Comparison of ENCODE assay signal across 8 cellular contexts in the genomic region with DNA sequence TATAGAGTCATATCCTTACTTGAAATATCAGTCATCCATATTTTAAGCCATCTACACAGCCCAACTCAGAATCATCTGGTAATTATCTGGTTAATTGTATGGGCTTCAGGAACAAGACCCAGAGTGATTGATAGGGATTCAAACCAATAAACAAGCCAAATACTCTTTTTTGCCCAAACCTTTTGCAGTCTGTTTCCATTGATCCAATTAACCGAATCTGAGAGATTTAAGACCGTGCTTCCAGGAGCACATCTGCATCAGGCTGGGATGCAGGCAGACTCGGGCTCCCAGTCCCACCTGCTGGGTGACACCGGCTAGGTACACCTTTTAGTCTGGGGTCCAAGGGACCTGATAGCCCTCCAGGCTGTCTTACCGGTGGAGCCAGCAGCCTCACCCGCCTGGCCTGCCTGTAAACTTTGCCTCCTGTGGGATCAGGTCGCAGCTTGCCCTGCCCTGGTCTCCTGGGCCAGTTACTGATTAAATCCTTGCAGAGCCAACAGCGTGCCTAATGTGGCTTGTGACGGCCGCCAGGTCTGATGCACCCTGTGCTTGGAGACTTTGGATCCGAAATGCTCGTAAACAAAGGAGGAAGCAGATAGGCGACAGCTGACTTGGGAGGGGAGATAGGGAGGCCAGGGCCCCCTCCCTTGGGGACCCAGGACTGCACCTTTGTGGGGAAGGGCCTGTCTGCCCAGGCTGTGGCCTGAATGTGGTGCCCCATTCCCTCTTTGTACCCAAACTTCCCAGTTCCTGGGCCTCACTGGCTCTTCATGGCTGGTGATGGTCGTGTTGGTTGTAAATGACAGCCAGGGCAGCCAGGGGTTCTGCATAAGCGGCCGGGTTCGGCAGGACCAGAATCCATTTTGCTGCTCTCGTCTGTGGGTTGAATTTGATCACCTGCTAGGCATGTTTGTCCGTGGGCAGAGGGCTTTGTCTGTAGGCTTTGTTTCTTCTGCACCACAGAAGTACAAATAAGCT. TPM values are rescaled to one million over a fixed set of nuclear protein-coding genes. Genes with fewer than 3 reads are reported as not detected.
DNase-seq lines count a peak whose midpoint lies in the region; ATAC-seq and TF ChIP-seq lines count a peak whose summit lies in the region.

No MANE protein-coding gene starts in this region.

- H3K27me3 ChIP-seq in CD8-positive, alpha-beta T cell (ENCODE audit: insufficient read depth, low read length): no peaks in the 10 kb centered on the region
- H3K27me3 ChIP-seq in dorsolateral prefrontal cortex: no peaks in the 10 kb centered on the region

- H3K4me3 Mint-ChIP-seq in CD8-positive, alpha-beta T cell: peak overlapping the region; percentile 43
- H3K4me3 Mint-ChIP-seq in naive thymus-derived CD8-positive, alpha-beta T cell: peak overlapping the region; percentile 17 to 95 (median 65)
- no peak overlapping the region for H3K4me3 Mint-ChIP-seq in osteocyte (ENCODE audit: unreplicated experiment)

- peaks cover 6% of the 10 kb centered on the region for H3K9me3 Mint-ChIP-seq in CD8-positive, alpha-beta T cell
- H3K9me3 Mint-ChIP-seq in naive thymus-derived CD8-positive, alpha-beta T cell: peaks cover 0 to 2% (median 0%) of the 10 kb centered on the region in 9 donors
- no peaks in the 10 kb centered on the region for H3K9me3 Mint-ChIP-seq in osteocyte (ENCODE audit: unreplicated experiment)

- peak overlapping the region; percentile 4 for H3K27ac ChIP-seq in CD8-positive, alpha-beta T cell (ENCODE audit: low read depth, low read length)
- H3K27ac ChIP-seq in dorsolateral prefrontal cortex: peak overlapping the region in 42 of 59 donors; percentile 5 to 94 (median 44)

- POLR2A ChIA-PET in CD8-positive, alpha-beta T cell (lab: Charles Lee): no interaction called here
- POLR2A ChIA-PET in naive thymus-derived CD8-positive, alpha-beta T cell (lab: Charles Lee): interaction anchor here (1.9 to 3.8 kb wide), 2 partner anchors 13 to 22 kb away, joined by 5 to 24 read pairs; no protein-coding TSS in a partner anchor

- DNase-seq in CD8-positive, alpha-beta T cell: no peak
- DNase-seq in LoVo (ENCODE audit: low spot score) (peak; percentile 59), dorsolateral prefrontal cortex (no peak), osteocyte (ENCODE audit: extremely low spot score, unreplicated experiment) (no peak)
- DNase-seq in naive thymus-derived CD8-positive, alpha-beta T cell: no peak

- H3K27me3 Mint-ChIP-seq in CD8-positive, alpha-beta T cell (ENCODE audit: low read depth): no peaks in the 10 kb centered on the region
- no peaks in the 10 kb centered on the region for H3K27me3 Mint-ChIP-seq in naive thymus-derived CD8-positive, alpha-beta T cell
- H3K27me3 Mint-ChIP-seq in osteocyte (ENCODE audit: unreplicated experiment): no peaks in the 10 kb centered on the region

- H3K4me1 ChIP-seq in CD8-positive, alpha-beta T cell (ENCODE audit: insufficient read depth, low read length): peaks cover 72% of the 10 kb centered on the region

- H3K4me3 ChIP-seq in CD8-positive, alpha-beta T cell (ENCODE audit: low read depth, low read length): no peak overlapping the region
- H3K4me3 ChIP-seq in dorsolateral prefrontal cortex: peak overlapping the region in 58 of 59 donors; percentile 20 to 90 (median 79)

- no peak for ATAC-seq in CD8-positive, alpha-beta T cell
- no peak for ATAC-seq in naive thymus-derived CD8-positive, alpha-beta T cell
- ATAC-seq in HG02798 (IDR thresholded peaks at IDR 0.05; ENCODE audit: poor library complexity, unreplicated experiment) (no peak), HG02840 (IDR thresholded peaks at IDR 0.05; ENCODE audit: low FRiP score, unreplicated experiment) (no peak), GM21390 (IDR thresholded peaks at IDR 0.05; ENCODE audit: unreplicated experiment) (no peak)

- CTCF ChIA-PET in CD8-positive, alpha-beta T cell (lab: Charles Lee): no interaction called here

- peaks cover 76% of the 10 kb centered on the region for H3K4me1 Mint-ChIP-seq in CD8-positive, alpha-beta T cell (ENCODE audit: low read depth)
- H3K4me1 Mint-ChIP-seq in naive thymus-derived CD8-positive, alpha-beta T cell: peaks cover 53 to 80% (median 77%) of the 10 kb centered on the region in 4 donors
- H3K4me1 Mint-ChIP-seq in osteocyte (ENCODE audit: unreplicated experiment): peaks cover 41% of the 10 kb centered on the region

- no peaks in the 10 kb centered on the region for H3K36me3 ChIP-seq in CD8-positive, alpha-beta T cell (ENCODE audit: insufficient read depth, low read length)

- no peak for TF ChIP-seq CTCF in CD8-positive, alpha-beta T cell (IDR thresholded peaks at IDR 0.05)
- no peak for TF ChIP-seq CTCF in dorsolateral prefrontal cortex (IDR thresholded peaks at IDR 0.05 in 54 of 56, conservative IDR thresholded peaks at IDR 0.05 in 2 of 56; ENCODE audit: low read depth in 1 of 56, partially characterized antibody in 56 of 56)
- TF ChIP-seq CTCF in osteocyte (IDR thresholded peaks at IDR 0.05): no peak

- H3K9me3 ChIP-seq in CD8-positive, alpha-beta T cell (ENCODE audit: low read length): no peaks in the 10 kb centered on the region

- H3K36me3 Mint-ChIP-seq in CD8-positive, alpha-beta T cell: peaks cover 9% of the 10 kb centered on the region
- peaks cover 0 to 2% (median 0%) of the 10 kb centered on the region in 3 donors for H3K36me3 Mint-ChIP-seq in naive thymus-derived CD8-positive, alpha-beta T cell
- no peaks in the 10 kb centered on the region for H3K36me3 Mint-ChIP-seq in osteocyte (ENCODE audit: unreplicated experiment)

- H3K27ac Mint-ChIP-seq in CD8-positive, alpha-beta T cell: peak overlapping the region; percentile 85
- H3K27ac Mint-ChIP-seq in naive thymus-derived CD8-positive, alpha-beta T cell: peak overlapping the region; percentile 65 to 97 (median 88)
- H3K27ac Mint-ChIP-seq in osteocyte (ENCODE audit: unreplicated experiment): no peak overlapping the region

- intact Hi-C loops in CD8-positive, alpha-beta T cell (cut with DNase I, micrococcal nuclease): loop anchor here in 1 of 2 experiments (5.0 kb wide), 1 partner anchor 371 kb away; a partner anchor contains a TSS
- intact Hi-C loops in dorsolateral prefrontal cortex (cut with DNase I): loop anchor here in 1 of 2 donors (5.0 kb wide), 2 partner anchors 134 to 169 kb away; no protein-coding TSS in a partner anchor

RNA-seq across cellular contexts. Expression of a gene that starts 3.8 kb away (rescaled TPM):
- 10 to 100 TPM; 40.9 to 42.1 TPM for total RNA-seq in CD8-positive, alpha-beta T cell
- total RNA-seq in dorsolateral prefrontal cortex: 100 to 1,000 TPM; 104 to 216 (median 159) TPM
- total RNA-seq in naive thymus-derived CD8-positive, alpha-beta T cell: 10 to 100 TPM; 38.8 to 41.5 TPM
- 1 to 10 TPM in 1 of 3 donors, under 1 TPM in 2; 0.31 to 1.3 (median 0.65) TPM for polyA plus RNA-seq in naive thymus-derived CD8-positive, alpha-beta T cell
- 29.8 and 38.0 TPM in 2 replicates for total RNA-seq in osteocyte
